ENCODE assay signal across 19 cellular contexts in the genomic region with DNA sequence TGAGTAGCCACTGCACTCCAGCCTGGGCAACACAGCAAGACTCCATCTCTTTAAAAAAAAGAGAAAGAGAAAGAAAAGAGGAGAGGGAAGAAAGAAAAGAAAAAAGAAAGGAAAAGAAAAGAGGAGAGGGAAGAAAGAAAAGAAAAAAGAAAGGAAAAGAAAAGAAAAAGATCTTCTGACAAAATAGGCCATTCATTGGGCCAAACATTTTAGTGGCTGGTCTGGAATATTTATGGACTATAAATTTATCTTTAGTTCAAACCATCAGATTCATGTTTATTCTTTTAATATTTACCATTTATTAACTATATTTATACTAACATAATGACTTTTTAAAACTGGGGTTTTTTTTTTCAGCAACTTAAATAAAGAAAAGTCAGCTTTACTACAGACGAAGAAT.
"Had no signal": no experiment of that assay in that cellular context is flagged by ENCODE, and none has a peak within 500 bp of the region (broad histone marks: within the 10 kb centered on the region; RNA-seq: fewer than 3 reads in every experiment).

No MANE protein-coding gene starts in this region.

- H3K4me1 Mint-ChIP-seq: naive thymus-derived CD4-positive, alpha-beta T cell; nephron progenitor cell had no signal

- H3K9me3 ChIP-seq: heart left ventricle, psoas muscle, stomach, thoracic aorta, transverse colon had no signal

- H3K9me3 Mint-ChIP-seq: naive thymus-derived CD4-positive, alpha-beta T cell; nephron progenitor cell had no signal

- H3K4me3 ChIP-seq: coronary artery, dorsolateral prefrontal cortex, heart left ventricle, psoas muscle, stomach, thoracic aorta, transverse colon had no signal

- H3K36me3 ChIP-seq: transverse colon had no signal

- H3K27me3 Mint-ChIP-seq: naive thymus-derived CD4-positive, alpha-beta T cell had no signal

- ATAC-seq: heart left ventricle; naive thymus-derived CD4-positive, alpha-beta T cell; psoas muscle; sciatic nerve had no signal

- H3K27ac ChIP-seq: coronary artery, dorsolateral prefrontal cortex, heart left ventricle, psoas muscle, stomach, thoracic aorta, transverse colon had no signal

- H3K27ac Mint-ChIP-seq: nephron progenitor cell had no signal

- DNase-seq: dorsolateral prefrontal cortex; effector CD8-positive, alpha-beta T cell; foreskin melanocyte; heart left ventricle; hypothalamus; kidney glomerular epithelial cell; naive thymus-derived CD4-positive, alpha-beta T cell; nephron progenitor cell; psoas muscle; retina; stimulated activated CD4-positive, alpha-beta T cell treated with anti-CD3 and anti-CD28 coated beads, Interleukin-2, amount 100 ng/mL, for 24 hours; stimulated activated CD4-positive, alpha-beta T cell treated with anti-CD3 and anti-CD28 coated beads, Interleukin-4, amount 100 ng/mL, for 4 hours; stimulated activated naive CD4-positive, alpha-beta T cell; stomach; substantia nigra; transverse colon had no signal

- H3K4me1 ChIP-seq: heart left ventricle, psoas muscle had no signal

- H3K27me3 ChIP-seq: dorsolateral prefrontal cortex, heart left ventricle, stomach, transverse colon had no signal

- H3K4me3 Mint-ChIP-seq: naive thymus-derived CD4-positive, alpha-beta T cell; nephron progenitor cell had no signal
